12 cellular contexts compared by ENCODE assay signal in genomic region chr20:16580127-16580526, GRCh38. TPM values are rescaled to one million over a fixed set of nuclear protein-coding genes. Genes with fewer than 3 reads are reported as not detected.
DNase-seq lines count a peak whose midpoint lies in the region; ATAC-seq and TF ChIP-seq lines count a peak whose summit lies in the region.
"Had no signal": no experiment of that assay in that cellular context is flagged by ENCODE, and none has a peak within 500 bp of the region (broad histone marks: within the 10 kb centered on the region; RNA-seq: fewer than 3 reads in every experiment).

No MANE protein-coding gene starts in this region.

- no peak overlapping the region for H2BK5ac ChIP-seq in mesendoderm (ENCODE audit: low read length)

- peak overlapping the region; percentile 2; the same call in 1 of the 2 replicates for H2AFZ ChIP-seq in GM23338
- H2AFZ ChIP-seq in PC-3 (ENCODE audit: low read length) = peak overlapping the region; percentile 7; the same call in 1 of the 2 replicates

- POLR2A ChIA-PET in PC-3 (lab: Charles Lee; ENCODE audit: unreplicated experiment) = interaction anchor here (0.5 kb wide), 1 partner anchor 9 kb away, joined by 4 read pairs; no protein-coding TSS in a partner anchor

- WGBS in heart left ventricle, 4 donors = 29 to 38% (median 34%) methylated on average over 3 of the region's 3 CpGs
- 11 to 53% methylated on average over 3 of the region's 3 CpGs for WGBS in sigmoid colon, 2 donors
- WGBS in mesendoderm (ENCODE audit: extremely low coverage, insufficient coverage, low lambda C conversion rate) = no CpG with 5 or more reads among the region's 3 CpGs

- DNase-seq in GM23338 (ENCODE audit: low spot score) (no peak), PC-3 (peak; percentile 93), heart left ventricle (peak in 2 of 5 donors; percentile 36 to 42), sigmoid colon (no peak), mesendoderm (no peak), HT-29 (ENCODE audit: low spot score) (no peak)
- no peak for DNase-seq in activated naive CD4-positive, alpha-beta T cell treated with Interleukin-2 at 50 U/mL for 16 hours
- DNase-seq: activated naive CD8-positive, alpha-beta T cell treated with anti-CD3 and anti-CD28 coated beads, Interleukin-2, amount 10 ng/mL, durations not matched to agents 7 days and 5 days; MM.1S; T-helper 9 cell had no signal

- intact Hi-C loops in PC-3 (cut with micrococcal nuclease) (no loop called here), heart left ventricle (cut with DNase I) (no loop called here), sigmoid colon (cut with DNase I) (no loop called here)

- H3K4me2 ChIP-seq in GM23338 (peak overlapping the region; percentile 56; the same call in 1 of the 2 replicates), PC-3 (ENCODE audit: low read length) (peak overlapping the region; percentile 21), mesendoderm (ENCODE audit: low read length) (no peak overlapping the region)

- ATAC-seq in GM23338 (no peak), PC-3 (peak; percentile 85), heart left ventricle (peak; percentile 79 to 94 (median 90)), HG03280 (IDR thresholded peaks at IDR 0.05; ENCODE audit: unreplicated experiment) (no peak)

- H3K4me3 ChIP-seq in GM23338 (no peak overlapping the region), PC-3 (ENCODE audit: low read length) (no peak overlapping the region), heart left ventricle (no peak overlapping the region), sigmoid colon (no peak overlapping the region), mesendoderm (ENCODE audit: low read length) (no peak overlapping the region)
- H3K4me3 ChIP-seq: HAP-1 had no signal

- H3K9ac ChIP-seq in PC-3 (ENCODE audit: low read length) (no peak overlapping the region), mesendoderm (ENCODE audit: low read length) (no peak overlapping the region)

- H3K36me3 ChIP-seq in GM23338 (ENCODE audit: insufficient read depth) (no peaks in the 10 kb centered on the region), PC-3 (ENCODE audit: low read depth, low read length) (no peaks in the 10 kb centered on the region), heart left ventricle (no peaks in the 10 kb centered on the region), sigmoid colon (no peaks in the 10 kb centered on the region), mesendoderm (ENCODE audit: control insufficient read depth, insufficient read depth, low read length) (no peaks in the 10 kb centered on the region)
- H3K36me3 ChIP-seq: HAP-1 had no signal

- H3F3A ChIP-seq in GM23338 (replicated peaks; ENCODE audit: low read depth) = no peaks in the 10 kb centered on the region
- H3F3A ChIP-seq in PC-3 (ENCODE audit: low read length, unreplicated experiment) = no peaks in the 10 kb centered on the region

- TF ChIP-seq POLR2A in heart left ventricle (IDR thresholded peaks at IDR 0.05) (no peak), sigmoid colon (IDR thresholded peaks at IDR 0.05) (no peak)

- peaks cover 7% of the 10 kb centered on the region for H3K27me3 Mint-ChIP-seq in GM23338 (ENCODE audit: insufficient read depth, low read depth, poor library complexity)
- H3K27me3 Mint-ChIP-seq: activated naive CD8-positive, alpha-beta T cell treated with anti-CD3 and anti-CD28 coated beads, Interleukin-2, amount 10 ng/mL, durations not matched to agents 7 days and 5 days had no signal

- H4K5ac ChIP-seq in mesendoderm (ENCODE audit: low read length) = no peak overlapping the region

- no peak overlapping the region for H2BK120ac ChIP-seq in mesendoderm (ENCODE audit: low read depth, low read length)

- no peak overlapping the region for H3K23ac ChIP-seq in mesendoderm (ENCODE audit: low read length)

- H3K79me2 ChIP-seq in GM23338 (replicated peaks; ENCODE audit: insufficient read depth) = no peaks in the 10 kb centered on the region
- H3K79me2 ChIP-seq in PC-3 (ENCODE audit: low read length) = no peaks in the 10 kb centered on the region
- no peaks in the 10 kb centered on the region for H3K79me2 ChIP-seq in mesendoderm (ENCODE audit: control insufficient read depth, insufficient read depth, low read length)

- no peak overlapping the region for H3K4me3 Mint-ChIP-seq in GM23338
- H3K4me3 Mint-ChIP-seq: activated naive CD8-positive, alpha-beta T cell treated with anti-CD3 and anti-CD28 coated beads, Interleukin-2, amount 10 ng/mL, durations not matched to agents 7 days and 5 days had no signal

- no peak overlapping the region for H3K18ac ChIP-seq in mesendoderm (ENCODE audit: low read length)

- H3K9me3 ChIP-seq in PC-3 (ENCODE audit: low read length) = no peaks in the 10 kb centered on the region
- no peaks in the 10 kb centered on the region for H3K9me3 ChIP-seq in heart left ventricle
- no peaks in the 10 kb centered on the region for H3K9me3 ChIP-seq in sigmoid colon
- H3K9me3 ChIP-seq: HAP-1 had no signal

- H2AK5ac ChIP-seq in mesendoderm (ENCODE audit: low read length) = no peak overlapping the region

- no peak overlapping the region for H3K56ac ChIP-seq in mesendoderm (ENCODE audit: low read length)

- no peak for TF ChIP-seq EP300 in sigmoid colon (IDR thresholded peaks at IDR 0.05)

- no peaks in the 10 kb centered on the region; the same call in 2 of the 3 replicates for H3K36me3 Mint-ChIP-seq in GM23338 (ENCODE audit: low read depth)
- H3K36me3 Mint-ChIP-seq: activated naive CD8-positive, alpha-beta T cell treated with anti-CD3 and anti-CD28 coated beads, Interleukin-2, amount 10 ng/mL, durations not matched to agents 7 days and 5 days had no signal

- H3K9me2 ChIP-seq in GM23338 (ENCODE audit: insufficient read depth) (no peaks in the 10 kb centered on the region), PC-3 (replicated peaks; ENCODE audit: low read length) (no peaks in the 10 kb centered on the region)

- no peak overlapping the region for H3K4ac ChIP-seq in mesendoderm (ENCODE audit: low read depth, low read length)

- CTCF ChIA-PET in PC-3 (lab: Charles Lee) = no interaction called here

- H4K20me1 ChIP-seq in GM23338 (replicated peaks; ENCODE audit: insufficient read depth) = no peaks in the 10 kb centered on the region
- H4K20me1 ChIP-seq in PC-3 (ENCODE audit: low read length) = no peaks in the 10 kb centered on the region

- H3K79me1 ChIP-seq in mesendoderm (ENCODE audit: low read length) = no peaks in the 10 kb centered on the region

- no peaks in the 10 kb centered on the region for H3K9me3 Mint-ChIP-seq in GM23338
- H3K9me3 Mint-ChIP-seq: activated naive CD8-positive, alpha-beta T cell treated with anti-CD3 and anti-CD28 coated beads, Interleukin-2, amount 10 ng/mL, durations not matched to agents 7 days and 5 days had no signal

- H3K4me1 ChIP-seq in GM23338 (ENCODE audit: insufficient read depth) (0 out of 2 replicates have a peak, but pooled peaks cover 9% of the 10 kb centered on the region), PC-3 (ENCODE audit: insufficient read depth, low read length) (peaks cover 26% of the 10 kb centered on the region), heart left ventricle (peaks cover 0 to 20% (median 12%) of the 10 kb centered on the region in 12 donors), sigmoid colon (peaks cover 0 to 25% (median 15%) of the 10 kb centered on the region in 4 donors), mesendoderm (ENCODE audit: control insufficient read depth, low read depth, low read length) (no peaks in the 10 kb centered on the region)

- H3K27ac ChIP-seq in GM23338 (ENCODE audit: low read depth) (no peak overlapping the region), PC-3 (ENCODE audit: low read length) (no peak overlapping the region), heart left ventricle (peak overlapping the region in 1 of 12 donors; percentile 46), sigmoid colon (peak overlapping the region in 3 of 4 donors; percentile 30 to 55 (median 37)), mesendoderm (ENCODE audit: low read depth, low read length) (no peak overlapping the region)

- no peak overlapping the region for H4K8ac ChIP-seq in mesendoderm (ENCODE audit: low read depth, low read length)

- H3K27ac Mint-ChIP-seq in GM23338 = no peak overlapping the region
- H3K27ac Mint-ChIP-seq: activated naive CD8-positive, alpha-beta T cell treated with anti-CD3 and anti-CD28 coated beads, Interleukin-2, amount 10 ng/mL, durations not matched to agents 7 days and 5 days had no signal

- H2BK15ac ChIP-seq in mesendoderm (replicated peaks; ENCODE audit: low read depth) = no peak overlapping the region

- BruUV-seq in PC-3 (replicated peaks; lab: Mats Ljungman, UMichigan) = no TSS peak

- H3K4me1 Mint-ChIP-seq in GM23338 = peaks cover 23% of the 10 kb centered on the region

- H3K27me3 ChIP-seq in GM23338 (ENCODE audit: insufficient read depth) (no peaks in the 10 kb centered on the region), PC-3 (ENCODE audit: low read length) (no peaks in the 10 kb centered on the region), heart left ventricle (peaks cover 0 to 2% (median 0%) of the 10 kb centered on the region in 9 donors), sigmoid colon (no peaks in the 10 kb centered on the region), mesendoderm (ENCODE audit: insufficient read depth, low read length, poor library complexity) (no peaks in the 10 kb centered on the region)

- TF ChIP-seq CTCF in GM23338 (conservative IDR thresholded peaks at IDR 0.05; ENCODE audit: low read depth in 2 of 2) (no peak), PC-3 (conservative IDR thresholded peaks at IDR 0.05; ENCODE audit: low read depth, low read length) (no peak), heart left ventricle (IDR thresholded peaks at IDR 0.05) (no peak), sigmoid colon (IDR thresholded peaks at IDR 0.05) (no peak)

TF ChIP-seq in GM23338, 12 proteins besides CTCF, POLR2A, EP300 and RAD21:
- no peak for TF ChIP-seq EZH2phosphoT487 (IDR thresholded peaks at IDR 0.05; ENCODE audit: unreplicated experiment)

RNA-seq across cellular contexts. Expression of gene KIF16B, which starts 6.9 kb away (rescaled TPM):
- 11.1 and 12.8 TPM in 2 replicates for total RNA-seq in GM23338 (2014; rRNA removed; shearing (Covaris generic))
- 5.5 and 6.5 TPM in 2 replicates for polyA plus RNA-seq in GM23338 (2016; fragmentation: Nextera tagmentation; extraction: Ambion mirVana)
- 11.1 and 12.7 TPM in 2 replicates for total RNA-seq in PC-3 (2014; rRNA removed)
- total RNA-seq in heart left ventricle = 10 to 100 TPM; 12.6 to 31.8 (median 17.8) TPM
- polyA plus RNA-seq in heart left ventricle = 10 to 100 TPM in 1 of 2 donors, 1 to 10 TPM in 1; 8.8 to 18.0 TPM
- 10 to 100 TPM; 18.9 to 22.4 (median 21.5) TPM for total RNA-seq in sigmoid colon
- 10 to 100 TPM; 25.4 to 49.7 (median 25.8) TPM for polyA plus RNA-seq in sigmoid colon
- polyA plus RNA-seq in mesendoderm (2013, experiment 1 of 2) = 5.0 TPM
- polyA plus RNA-seq in mesendoderm (2013, experiment 2 of 2) = 5.5 TPM
- 4.2 and 5.7 TPM in 2 replicates for total RNA-seq in HT-29 (2014; rRNA removed; shearing (Covaris generic))

Comparison
In these comparisons a context has a peak if more than half of its experiments do, and no peak if none do; other contexts are left out.
1. ATAC-seq: peak in PC-3 (single experiment) and heart left ventricle (4 of 4); none in GM23338 (single experiment) and HG03280 (single experiment).
2. H3K27ac ChIP-seq: peak in sigmoid colon (3 of 4); none in GM23338 (single experiment), PC-3 (single experiment) and mesendoderm (single experiment).